ENCODE assay signal across 27 cellular contexts in the genomic region with DNA sequence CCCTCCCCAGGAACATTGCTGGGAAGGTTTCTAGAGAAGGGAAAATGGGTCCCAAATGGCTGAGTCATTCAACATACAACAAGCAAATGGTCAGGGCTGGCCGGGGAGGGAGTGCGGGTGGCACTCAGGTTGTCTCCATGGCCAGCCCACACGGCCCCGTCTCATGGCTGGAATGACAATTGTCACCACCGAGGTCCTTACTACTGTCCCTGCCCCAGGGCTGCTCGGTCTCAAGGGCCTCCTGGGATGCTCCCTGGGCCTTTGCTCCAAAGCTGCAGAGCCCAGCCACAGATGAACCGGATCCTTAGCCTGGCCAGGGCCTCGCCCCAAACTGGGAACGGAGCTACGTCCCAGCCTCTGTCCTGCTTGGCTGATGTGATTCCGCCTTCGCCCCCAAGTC.
"Had no signal": no experiment of that assay in that cellular context is flagged by ENCODE, and none has a peak within 500 bp of the region (broad histone marks: within the 10 kb centered on the region; RNA-seq: fewer than 3 reads in every experiment).

No MANE protein-coding gene starts in this region.

- H3K36me3 ChIP-seq: tibial artery had no signal

- ATAC-seq: activated naive CD8-positive, alpha-beta T cell treated with anti-CD3 and anti-CD28 coated beads, Interleukin-2, amount 50 U/mL, for 24 hours; mucosa of descending colon; stimulated activated naive CD8-positive, alpha-beta T cell treated with anti-CD3 and anti-CD28 coated beads, Interleukin-15, Interleukin-2, amounts not matched to agents 100 U/mL and 50 U/mL, for 24 hours; T-helper 17 cell had no signal

- H3K9me3 ChIP-seq: mucosa of descending colon, tibial artery had no signal

- H3K9me3 Mint-ChIP-seq: activated CD4-positive, alpha-beta memory T cell treated with anti-CD3 and anti-CD28 coated beads for 36 hours; activated naive CD8-positive, alpha-beta T cell treated with anti-CD3 and anti-CD28 coated beads, Interleukin-2, amount 50 U/mL, for 24 hours; activated T-helper 1 cell treated with anti-CD3 and anti-CD28 coated beads, Interleukin-12 subunit alpha, Interleukin-12 subunit beta, Interleukin-2, Interleukin-4 antibody, amounts not matched to agents 30 ng/mL and 10 ng/mL and 1 ng/mL, durations not matched to agents 14 hours and 24 hours and 36 hours; dendritic cell treated with granulocyte-macrophage colony-stimulating factor and Interleukin-4, amounts not matched to agents 40 ng/mL and 50 ng/mL, for 4 days had no signal

- H3K4me3 ChIP-seq: mucosa of descending colon, tibial artery had no signal

- H3K36me3 Mint-ChIP-seq: activated CD4-positive, alpha-beta memory T cell treated with anti-CD3 and anti-CD28 coated beads for 36 hours; brain had no signal

- H3K4me1 Mint-ChIP-seq: activated naive CD8-positive, alpha-beta T cell treated with anti-CD3 and anti-CD28 coated beads, Interleukin-2, amount 50 U/mL, for 24 hours; T-helper 17 cell had no signal

- H3K4me1 ChIP-seq: tibial artery had no signal

- H3K4me3 Mint-ChIP-seq: activated CD4-positive, alpha-beta memory T cell treated with anti-CD3 and anti-CD28 coated beads for 36 hours; activated naive CD8-positive, alpha-beta T cell treated with anti-CD3 and anti-CD28 coated beads, Interleukin-2, amount 50 U/mL, for 24 hours; activated T-helper 1 cell treated with anti-CD3 and anti-CD28 coated beads, Interleukin-12 subunit alpha, Interleukin-12 subunit beta, Interleukin-2, Interleukin-4 antibody, amounts not matched to agents 30 ng/mL and 10 ng/mL and 1 ng/mL, durations not matched to agents 14 hours and 24 hours and 36 hours; brain; dendritic cell treated with granulocyte-macrophage colony-stimulating factor and Interleukin-4, amounts not matched to agents 40 ng/mL and 50 ng/mL, for 4 days; nephron progenitor cell; T-helper 17 cell had no signal

- DNase-seq: activated CD4-positive, alpha-beta memory T cell treated with anti-CD3 and anti-CD28 coated beads for 36 hours; activated CD4-positive, alpha-beta T cell treated with anti-CD3 and anti-CD28 coated beads for 48 hours; activated CD4-positive, CD25-positive, alpha-beta regulatory T cell; activated gamma-delta T cell; activated naive CD4-positive, alpha-beta T cell treated with anti-CD3 and anti-CD28 coated beads, Interleukin-2, amount 50 U/mL, for 16 hours; activated naive CD8-positive, alpha-beta T cell treated with anti-CD3 and anti-CD28 coated beads, Interleukin-2, amount 50 U/mL, for 24 hours; anterior cingulate cortex; caudate nucleus; effector CD8-positive, alpha-beta T cell; erythroblast; foreskin melanocyte; glutamatergic neuron; hippocampal formation; kidney glomerular epithelial cell; mesendoderm; nephron progenitor cell; occipital lobe; stimulated activated CD4-positive, alpha-beta T cell treated with anti-CD3 and anti-CD28 coated beads, Interleukin-12 subunit alpha, Interleukin-12 subunit beta, amount 100 ng/mL, for 4 hours; stimulated activated CD4-positive, alpha-beta T cell treated with anti-CD3 and anti-CD28 coated beads, Interleukin-4, amount 100 ng/mL, for 4 hours; stimulated activated naive CD8-positive, alpha-beta T cell treated with anti-CD3 and anti-CD28 coated beads, Interleukin-15, Interleukin-2, amounts not matched to agents 100 U/mL and 50 U/mL, for 24 hours; SW 1271; T-helper 17 cell; tibial artery had no signal

- H3K27ac ChIP-seq: tibial artery had no signal

- H3K27ac Mint-ChIP-seq: activated CD4-positive, alpha-beta memory T cell treated with anti-CD3 and anti-CD28 coated beads for 36 hours; activated naive CD8-positive, alpha-beta T cell treated with anti-CD3 and anti-CD28 coated beads, Interleukin-2, amount 50 U/mL, for 24 hours; activated T-helper 1 cell treated with anti-CD3 and anti-CD28 coated beads, Interleukin-12 subunit alpha, Interleukin-12 subunit beta, Interleukin-2, Interleukin-4 antibody, amounts not matched to agents 30 ng/mL and 10 ng/mL and 1 ng/mL, durations not matched to agents 14 hours and 24 hours and 36 hours; brain; dendritic cell treated with granulocyte-macrophage colony-stimulating factor and Interleukin-4, amounts not matched to agents 40 ng/mL and 50 ng/mL, for 4 days; nephron progenitor cell; T-helper 17 cell had no signal
